In genomic region chr3:69510481-69511031, GRCh38 we compare ENCODE assay signal across 19 cellular contexts.
"Had no signal": no experiment of that assay in that cellular context is flagged by ENCODE, and none has a peak within 500 bp of the region (broad histone marks: within the 10 kb centered on the region; RNA-seq: fewer than 3 reads in every experiment).

No MANE protein-coding gene starts in this region.

- ATAC-seq: activated T-cell treated with anti-CD3 and anti-CD28 coated beads, Interleukin-2, amount 50 U/mL, for 72 hours; natural killer cell; stimulated activated naive CD8-positive, alpha-beta T cell treated with anti-CD3 and anti-CD28 coated beads, Interleukin-15, Interleukin-2, amounts not matched to agents 100 U/mL and 50 U/mL, for 24 hours; upper lobe of right lung had no signal

- H3K9me3 ChIP-seq: SJSA1 had no signal

- DNase-seq: activated CD4-positive, alpha-beta memory T cell treated with anti-CD3 and anti-CD28 coated beads for 36 hours; activated gamma-delta T cell treated with Interleukin-2 at 50 U/mL for 16 hours; activated T-cell treated with anti-CD3 and anti-CD28 coated beads, Interleukin-2, amount 50 U/mL, for 72 hours; caudate nucleus; cortex of kidney; effector memory CD4-positive, alpha-beta T cell; foreskin fibroblast; natural killer cell; nucleus accumbens; stimulated activated CD4-positive, alpha-beta T cell treated with anti-CD3 and anti-CD28 coated beads, Interleukin-4, amount 100 ng/mL, for 1 hour; stimulated activated CD8-positive, alpha-beta memory T cell treated with anti-CD3 and anti-CD28 coated beads, Interleukin-4, amount 100 ng/mL, for 48 hours; stimulated activated naive CD8-positive, alpha-beta T cell treated with anti-CD3 and anti-CD28 coated beads, Interleukin-15, Interleukin-2, amounts not matched to agents 100 U/mL and 50 U/mL, for 24 hours; SW 1271; T1000; upper lobe of right lung had no signal

- H3K27me3 ChIP-seq: ascending aorta, SJSA1, suprapubic skin, upper lobe of right lung had no signal

- H3K4me3 ChIP-seq: ascending aorta, lung, SJSA1, suprapubic skin, upper lobe of right lung had no signal

- H3K4me1 ChIP-seq: ascending aorta had no signal

- H3K27ac ChIP-seq: ascending aorta, SJSA1, suprapubic skin, upper lobe of right lung had no signal
